In the genomic region with DNA sequence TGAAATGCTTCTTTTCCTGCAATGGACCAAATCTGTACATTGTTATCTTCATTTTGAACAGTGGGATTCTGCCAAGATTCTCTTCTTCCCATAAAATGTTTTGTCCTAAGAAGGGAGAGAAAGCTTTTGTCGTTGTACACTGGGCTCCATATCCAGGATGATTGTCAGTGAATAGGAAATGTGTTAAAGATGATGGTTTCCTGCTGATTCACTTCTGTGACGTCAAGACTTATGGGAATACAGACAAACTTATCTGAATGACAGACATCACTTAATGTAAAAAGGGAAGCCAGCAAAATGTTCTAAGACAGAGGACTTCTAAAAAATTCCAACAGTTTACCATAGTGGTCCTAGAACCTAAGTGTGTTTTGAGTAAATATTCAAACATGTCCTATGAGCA, we compare ENCODE assay signal across 25 cellular contexts. TPM values are rescaled to one million over a fixed set of nuclear protein-coding genes. Genes with fewer than 3 reads are reported as not detected.
DNase-seq lines count a peak whose midpoint lies in the region; TF ChIP-seq lines count a peak whose summit lies in the region.
"Had no signal": no experiment of that assay in that cellular context is flagged by ENCODE, and none has a peak within 500 bp of the region (broad histone marks: within the 10 kb centered on the region; RNA-seq: fewer than 3 reads in every experiment).

No MANE protein-coding gene starts in this region.

- H3K79me2 ChIP-seq in neural cell (replicated peaks; ENCODE audit: insufficient read depth, low read length) = no peaks in the 10 kb centered on the region

- TF ChIP-seq CTCF in neural cell (IDR thresholded peaks at IDR 0.05; ENCODE audit: poor library complexity, severe bottlenecking) (no peak), GM20000 (IDR thresholded peaks at IDR 0.05; ENCODE audit: extremely low read depth, missing control alignments) (no peak)

- H2AFZ ChIP-seq in neural cell (ENCODE audit: low read depth, low read length) = no peak overlapping the region

- H3K36me3 ChIP-seq in BLaER1 (no peaks in the 10 kb centered on the region), neural cell (ENCODE audit: insufficient read depth, low read length) (no peaks in the 10 kb centered on the region), MG63 (no peaks in the 10 kb centered on the region)
- H3K36me3 ChIP-seq: BE2C, SJSA1 had no signal

- no peaks in the 10 kb centered on the region for H4K20me1 ChIP-seq in BLaER1
- no peaks in the 10 kb centered on the region for H4K20me1 ChIP-seq in neural cell (ENCODE audit: insufficient read depth)

- no peak for TF ChIP-seq RAD21 in neural cell (conservative IDR thresholded peaks at IDR 0.05)

- H3K9me3 ChIP-seq in BLaER1 (peaks cover 1% of the 10 kb centered on the region; the same call in 1 of the 2 replicates), neural cell (ENCODE audit: low read length) (no peaks in the 10 kb centered on the region), MG63 (no peaks in the 10 kb centered on the region)
- H3K9me3 ChIP-seq: BE2C, SJSA1 had no signal

- H3K27me3 ChIP-seq in BLaER1 (no peaks in the 10 kb centered on the region), neural cell (ENCODE audit: insufficient read depth, low read depth, low read length) (no peaks in the 10 kb centered on the region), MG63 (no peaks in the 10 kb centered on the region)
- H3K27me3 ChIP-seq: BE2C, SJSA1 had no signal

- H3K4me2 ChIP-seq in BLaER1 (peak overlapping the region; percentile 23), neural cell (ENCODE audit: low read length) (peak overlapping the region; percentile 12)
- H3K4me2 ChIP-seq: KMS-11 had no signal

- H3F3A ChIP-seq in neural cell (ENCODE audit: insufficient read depth, low read length, poor library complexity, severe bottlenecking) = no peaks in the 10 kb centered on the region

- H3K4me1 ChIP-seq in BLaER1 = peaks cover 40% of the 10 kb centered on the region
- H3K4me1 ChIP-seq: SJSA1 had no signal

- H3K27ac ChIP-seq in BLaER1 = no peak overlapping the region
- H3K27ac ChIP-seq in neural cell (ENCODE audit: low read length) = peak overlapping the region; percentile 65
- H3K27ac ChIP-seq: HL-60, KMS-11, SJSA1 had no signal

- no peaks in the 10 kb centered on the region for H3K9me2 ChIP-seq in neural cell (ENCODE audit: insufficient read depth, low read length)

- TF ChIP-seq EP300 in neural cell (conservative IDR thresholded peaks at IDR 0.05; ENCODE audit: poor library complexity, severe bottlenecking) = peak; percentile 19

- no peak overlapping the region for H3K4me3 ChIP-seq in BLaER1
- no peak overlapping the region for H3K4me3 ChIP-seq in neural cell (ENCODE audit: low read length)
- no peak overlapping the region for H3K4me3 ChIP-seq in MG63
- H3K4me3 ChIP-seq: SJSA1 had no signal

- H3K9ac ChIP-seq in BLaER1 = no peak overlapping the region
- H3K9ac ChIP-seq in neural cell (ENCODE audit: low read length) = no peak overlapping the region
- H3K9ac ChIP-seq: KMS-11 had no signal

- DNase-seq in HT1080 (ENCODE audit: low read depth) = peak; percentile 61
- DNase-seq in dermis blood vessel endothelial cell = peak; percentile 41
- no peak for DNase-seq in SKM-1 (lab: John Stamatoyannopoulos, UW; ENCODE audit: unreplicated experiment)
- DNase-seq in MG63 = no peak
- no peak for DNase-seq in GM20000 (ENCODE audit: low spot score)
- DNase-seq: BE2C; CD4-positive, alpha-beta T cell; DMS53; EL; GF-D8; H9; HFFc6; NCI-H1105; NCI-H146; NCI-H2029; NCI-H226; NCI-H510A treated with DMSO at 0.1 percent for 48 hours; NCI-H748 treated with DMSO at 0.1 percent for 48 hours; SW 1271; T-helper 17 cell had no signal

TF ChIP-seq in neural cell, 6 proteins besides CTCF, POLR2A, EP300 and RAD21:
- TF ChIP-seq EZH2 (IDR thresholded peaks at IDR 0.05; ENCODE audit: borderline replicate concordance, insufficient read depth, low read length, poor library complexity, severe bottlenecking) (no peak), POLR2AphosphoS5 (IDR thresholded peaks at IDR 0.05) (no peak), SMC3 (conservative IDR thresholded peaks at IDR 0.05; ENCODE audit: poor library complexity) (no peak), MXI1 (conservative IDR thresholded peaks at IDR 0.05; ENCODE audit: poor library complexity, severe bottlenecking) (no peak), TAF1 (IDR thresholded peaks at IDR 0.05; ENCODE audit: low read depth) (no peak)
- TF ChIP-seq, protein P1, sequence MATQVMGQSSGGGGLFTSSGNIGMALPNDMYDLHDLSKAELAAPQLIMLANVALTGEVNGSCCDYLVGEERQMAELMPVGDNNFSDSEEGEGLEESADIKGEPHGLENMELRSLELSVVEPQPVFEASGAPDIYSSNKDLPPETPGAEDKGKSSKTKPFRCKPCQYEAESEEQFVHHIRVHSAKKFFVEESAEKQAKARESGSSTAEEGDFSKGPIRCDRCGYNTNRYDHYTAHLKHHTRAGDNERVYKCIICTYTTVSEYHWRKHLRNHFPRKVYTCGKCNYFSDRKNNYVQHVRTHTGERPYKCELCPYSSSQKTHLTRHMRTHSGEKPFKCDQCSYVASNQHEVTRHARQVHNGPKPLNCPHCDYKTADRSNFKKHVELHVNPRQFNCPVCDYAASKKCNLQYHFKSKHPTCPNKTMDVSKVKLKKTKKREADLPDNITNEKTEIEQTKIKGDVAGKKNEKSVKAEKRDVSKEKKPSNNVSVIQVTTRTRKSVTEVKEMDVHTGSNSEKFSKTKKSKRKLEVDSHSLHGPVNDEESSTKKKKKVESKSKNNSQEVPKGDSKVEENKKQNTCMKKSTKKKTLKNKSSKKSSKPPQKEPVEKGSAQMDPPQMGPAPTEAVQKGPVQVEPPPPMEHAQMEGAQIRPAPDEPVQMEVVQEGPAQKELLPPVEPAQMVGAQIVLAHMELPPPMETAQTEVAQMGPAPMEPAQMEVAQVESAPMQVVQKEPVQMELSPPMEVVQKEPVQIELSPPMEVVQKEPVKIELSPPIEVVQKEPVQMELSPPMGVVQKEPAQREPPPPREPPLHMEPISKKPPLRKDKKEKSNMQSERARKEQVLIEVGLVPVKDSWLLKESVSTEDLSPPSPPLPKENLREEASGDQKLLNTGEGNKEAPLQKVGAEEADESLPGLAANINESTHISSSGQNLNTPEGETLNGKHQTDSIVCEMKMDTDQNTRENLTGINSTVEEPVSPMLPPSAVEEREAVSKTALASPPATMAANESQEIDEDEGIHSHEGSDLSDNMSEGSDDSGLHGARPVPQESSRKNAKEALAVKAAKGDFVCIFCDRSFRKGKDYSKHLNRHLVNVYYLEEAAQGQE (IDR thresholded peaks at IDR 0.05; ENCODE audit: borderline replicate concordance) = no peak

RNA-seq across cellular contexts. Expression of a gene that starts 53.7 kb away (rescaled TPM):
- 30.9 and 31.7 TPM in 2 replicates for total RNA-seq in HT1080 (2014; rRNA removed; shearing (Covaris generic))
- polyA plus RNA-seq in HT1080 (2015; cell fraction: cytosol; rRNA removed) = 53.1 and 59.9 TPM in 2 replicates
- polyA plus RNA-seq in HT1080 (2015; cell fraction: nucleus; rRNA removed) = 50.8 and 53.2 TPM in 2 replicates
- 23.0 and 38.3 TPM in 2 replicates for total RNA-seq in dermis blood vessel endothelial cell
- 110 and 143 TPM in 2 replicates for polyA plus RNA-seq in neural cell
- 49.4 and 51.6 TPM in 2 replicates for polyA minus RNA-seq in neural cell
- total RNA-seq in MG63 (2014; rRNA removed; shearing (Covaris generic); ENCODE audit: low replicate concordance) = 23.9 and 81.4 TPM in 2 replicates

Comparison
In these comparisons a context has a peak if more than half of its experiments do, and no peak if none do; other contexts are left out.
1. DNase-seq: peak in HT1080 (single experiment) and dermis blood vessel endothelial cell (single experiment); none in SKM-1 (single experiment), MG63 (single experiment) and GM20000 (single experiment).